In the genomic region with DNA sequence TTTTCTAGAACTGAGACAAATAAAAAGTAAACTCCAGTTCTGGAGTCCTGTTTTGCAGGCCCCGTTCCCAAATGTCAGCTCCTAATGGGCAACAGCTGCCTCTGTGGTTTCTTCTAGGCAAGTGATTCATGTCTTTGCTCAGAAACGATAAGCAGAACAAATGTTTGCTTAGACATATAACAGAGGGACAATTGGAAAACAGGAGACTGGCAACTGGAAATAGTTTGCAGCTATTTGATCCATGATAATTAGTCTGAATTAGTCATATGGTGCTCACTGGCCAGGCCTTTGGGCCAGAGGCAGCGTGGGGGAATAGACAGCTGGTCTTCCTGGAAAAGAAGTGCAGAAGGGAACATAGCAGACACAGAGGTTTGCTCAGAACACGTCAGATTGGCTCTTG, we compare ENCODE assay signal across 10 cellular contexts. TPM values are rescaled to one million over a fixed set of nuclear protein-coding genes. Genes with fewer than 3 reads are reported as not detected.
A peak's percentile ranks its signal among the peaks of the same experiment; 100 is the strongest.
DNase-seq lines count a peak whose midpoint lies in the region; ATAC-seq and TF ChIP-seq lines count a peak whose summit lies in the region.
"Had no signal": no experiment of that assay in that cellular context is flagged by ENCODE, and none has a peak within 500 bp of the region (broad histone marks: within the 10 kb centered on the region; RNA-seq: fewer than 3 reads in every experiment).

No MANE protein-coding gene starts in this region.

- peaks cover 4% of the 10 kb centered on the region for H3K27me3 Mint-ChIP-seq in mesothelial cell of epicardium (ENCODE audit: low read depth)

- DNase-seq in AG04450 (ENCODE audit: low read depth, low spot score) (peak; percentile 84), MV-4-11 (lab: John Stamatoyannopoulos, UW) (peak; percentile 20), choroid plexus epithelial cell (ENCODE audit: low read depth) (peak; percentile 78), mesothelial cell of epicardium (ENCODE audit: low spot score in 2 of 2, unreplicated experiment in 2 of 2) (no peak), NCI-H2081 treated with DMSO at 0.1 percent for 48 hours (lab: John Stamatoyannopoulos, UW) (no peak), NCI-H748 treated with DMSO at 0.1 percent for 48 hours (lab: John Stamatoyannopoulos, UW) (no peak)
- DNase-seq: activated T-cell treated with anti-CD3 and anti-CD28 coated beads for 4 hours had no signal

- H3K27ac ChIP-seq in AG04450 (ENCODE audit: low read depth, low read length), result no peak overlapping the region
- H3K27ac ChIP-seq: BLaER1 treated with 17β-estradiol and CSF1 and Interleukin-3, amounts not matched to agents 10 nM and 100 nM had no signal

- H3K36me3 Mint-ChIP-seq in mesothelial cell of epicardium, result peaks cover 8% of the 10 kb centered on the region

- peak overlapping the region; percentile 58 for H3K27ac Mint-ChIP-seq in mesothelial cell of epicardium

- peaks cover 1% of the 10 kb centered on the region for H3K27me3 ChIP-seq in AG04450 (ENCODE audit: control insufficient read depth, insufficient read depth, low read length)
- H3K27me3 ChIP-seq: BLaER1 treated with 17β-estradiol and CSF1 and Interleukin-3, amounts not matched to agents 10 nM and 100 nM had no signal

- peaks cover 3% of the 10 kb centered on the region; the same call in 1 of the 2 replicates for H3K9me3 ChIP-seq in AG04450 (ENCODE audit: control insufficient read depth, insufficient read depth, low read length)
- H3K9me3 ChIP-seq: BLaER1 treated with 17β-estradiol and CSF1 and Interleukin-3, amounts not matched to agents 10 nM and 100 nM had no signal

- H3K4me3 Mint-ChIP-seq in mesothelial cell of epicardium, result no peak overlapping the region

- CTCF ChIA-PET in AG04450 (lab: Charles Lee), result interaction anchor here (1.1 kb wide), 1 partner anchor 170 kb away, joined by 3 read pairs; no protein-coding TSS in a partner anchor

- TF ChIP-seq CTCF in AG04450 (IDR thresholded peaks at IDR 0.05; ENCODE audit: low read depth, low read length) (no peak), choroid plexus epithelial cell (conservative IDR thresholded peaks at IDR 0.05; ENCODE audit: low read depth, low read length) (no peak), mesothelial cell of epicardium (IDR thresholded peaks at IDR 0.05; ENCODE audit: unreplicated experiment) (no peak)

- POLR2A ChIA-PET in AG04450 (lab: Yijun Ruan, JAX), result interaction anchor here (0.6 to 1.4 kb wide), 6 partner anchors 28 to 155 kb away, joined by 3 to 5 read pairs (median 4); no protein-coding TSS in a partner anchor

- ATAC-seq in GM21529 (IDR thresholded peaks at IDR 0.05; ENCODE audit: unreplicated experiment), result no peak
- no peak for ATAC-seq in GM18511 (IDR thresholded peaks at IDR 0.05; ENCODE audit: unreplicated experiment)

- peaks cover 11% of the 10 kb centered on the region for H3K4me1 Mint-ChIP-seq in mesothelial cell of epicardium

- peaks cover 4% of the 10 kb centered on the region for H3K9me3 Mint-ChIP-seq in mesothelial cell of epicardium

- H3K4me3 ChIP-seq in AG04450 (ENCODE audit: low read depth, low read length) (no peak overlapping the region), choroid plexus epithelial cell (ENCODE audit: low read depth, low read length) (no peak overlapping the region)
- H3K4me3 ChIP-seq: BLaER1 treated with 17β-estradiol and CSF1 and Interleukin-3, amounts not matched to agents 10 nM and 100 nM had no signal

RNA-seq across cellular contexts. Expression of gene TSHZ3, which starts 29.2 kb away (rescaled TPM):
- 10.9 and 15.4 TPM in 2 replicates for polyA plus RNA-seq in AG04450 (2011; rRNA removed)
- 28.1 and 30.6 TPM in 2 replicates for polyA minus RNA-seq in AG04450 (2011; rRNA and poly(A)+ RNA removed)
- 82.5 to 87.1 TPM (median 82.9 TPM) in 3 replicates for total RNA-seq in mesothelial cell of epicardium

Comparison
In these comparisons a context has a peak if more than half of its experiments do, and no peak if none do; other contexts are left out.
1. DNase-seq: peak in AG04450 (single experiment), MV-4-11 (single experiment) and choroid plexus epithelial cell (single experiment); none in mesothelial cell of epicardium (0 of 2), NCI-H2081 treated with DMSO at 0.1 percent for 48 hours (single experiment) and NCI-H748 treated with DMSO at 0.1 percent for 48 hours (single experiment).